ENCODE assay signal across 8 cellular contexts in the genomic region with DNA sequence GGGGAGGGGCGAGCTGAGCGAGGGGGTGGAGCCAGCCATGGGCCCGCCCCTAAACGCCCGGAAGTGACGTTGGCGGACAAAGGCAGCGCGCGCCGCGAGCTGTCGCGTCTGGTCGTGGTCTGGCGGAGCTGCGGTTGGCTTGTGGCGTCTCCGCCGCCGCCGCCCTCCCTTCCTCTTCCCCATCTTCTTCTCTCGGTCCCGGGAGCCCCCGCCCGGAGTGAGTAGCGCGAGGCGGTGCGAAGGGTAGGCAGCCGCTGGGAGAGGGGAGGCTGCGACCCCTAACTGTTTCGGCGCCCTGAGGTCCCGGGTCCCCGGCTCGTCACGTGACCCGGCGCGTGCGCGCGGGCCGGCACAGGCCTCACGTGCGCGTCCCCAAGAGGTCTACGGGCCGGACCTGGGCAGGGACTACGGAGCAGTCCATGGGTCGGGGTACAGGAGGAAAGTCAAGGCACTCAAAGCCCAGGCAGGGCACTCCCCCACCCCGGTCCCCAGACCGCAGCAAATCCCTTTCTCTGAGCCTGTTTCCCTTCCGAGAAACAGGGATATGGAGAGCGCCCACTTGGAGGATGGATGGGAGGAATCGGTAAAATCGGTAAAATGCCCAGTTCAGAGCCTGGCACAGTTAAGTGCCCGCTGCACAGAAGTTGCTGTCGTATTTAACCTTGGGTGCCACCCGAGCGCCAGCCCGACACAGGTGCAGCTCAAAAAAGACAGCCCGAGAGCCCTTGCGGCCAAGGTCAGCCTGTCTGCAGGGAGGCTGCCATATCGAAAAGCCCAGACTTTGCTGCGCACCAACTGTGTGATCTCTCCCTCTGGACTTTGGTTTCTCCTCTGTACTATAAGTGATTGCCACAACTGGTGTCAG. TPM values are rescaled to one million over a fixed set of nuclear protein-coding genes. Genes with fewer than 3 reads are reported as not detected.
DNase-seq lines count a peak whose midpoint lies in the region; ATAC-seq and TF ChIP-seq lines count a peak whose summit lies in the region.

A gene with protein sequence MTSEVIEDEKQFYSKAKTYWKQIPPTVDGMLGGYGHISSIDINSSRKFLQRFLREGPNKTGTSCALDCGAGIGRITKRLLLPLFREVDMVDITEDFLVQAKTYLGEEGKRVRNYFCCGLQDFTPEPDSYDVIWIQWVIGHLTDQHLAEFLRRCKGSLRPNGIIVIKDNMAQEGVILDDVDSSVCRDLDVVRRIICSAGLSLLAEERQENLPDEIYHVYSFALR (plus strand): TSS at position 85 of the 865 bp plus-strand sequence. CDS start 6,541 bp downstream, outside the sequence.

- no peaks in the 10 kb centered on the region for H3K9me3 Mint-ChIP-seq in neural progenitor cell

- peaks cover 4% of the 10 kb centered on the region for H3K36me3 Mint-ChIP-seq in neural progenitor cell

- H3K9ac ChIP-seq in neural progenitor cell, result peak within 1 kb of the TSS; percentile 56
- H3K9ac ChIP-seq in subcutaneous abdominal adipose tissue (ENCODE audit: low read length in 5 of 5), result peak within 1 kb of the TSS; percentile 71 to 94 (median 80)

- no peaks in the 10 kb centered on the region for H3K36me3 ChIP-seq in neural progenitor cell
- peaks cover 0 to 2% (median 0%) of the 10 kb centered on the region in 5 donors for H3K36me3 ChIP-seq in subcutaneous abdominal adipose tissue (ENCODE audit: control insufficient read depth in 5 of 5, insufficient read depth in 5 of 5, low read length in 5 of 5)

- peaks cover 57% of the 10 kb centered on the region for H3K4me1 Mint-ChIP-seq in neural progenitor cell

- H3K4me3 Mint-ChIP-seq in neural progenitor cell, result peak within 1 kb of the TSS; percentile 88

- H3K4me2 ChIP-seq in neural progenitor cell, result peak within 1 kb of the TSS; percentile 98

- peaks cover under 1% of the 10 kb centered on the region for H3F3A ChIP-seq in neural progenitor cell (ENCODE audit: low read depth)

- H2AFZ ChIP-seq in neural progenitor cell (replicated peaks), result peak within 1 kb of the TSS; percentile 66

- H3K79me2 ChIP-seq in neural progenitor cell (ENCODE audit: low read depth), result peaks cover 54% of the 10 kb centered on the region

- no peak within 1 kb of the TSS for H3K27ac Mint-ChIP-seq in neural progenitor cell

- H3K27ac ChIP-seq in neural progenitor cell (no peak within 1 kb of the TSS), subcutaneous abdominal adipose tissue (ENCODE audit: low read depth, low read length) (peak within 1 kb of the TSS; percentile 87)

- peaks cover 8% of the 10 kb centered on the region for H3K27me3 ChIP-seq in neural progenitor cell
- H3K27me3 ChIP-seq in subcutaneous abdominal adipose tissue (ENCODE audit: control insufficient read depth in 5 of 5, insufficient read depth in 4 of 5, low read length in 5 of 5), result peaks cover 0 to 3% (median 2%) of the 10 kb centered on the region in 5 donors

- no peaks in the 10 kb centered on the region for H3K9me3 ChIP-seq in neural progenitor cell (ENCODE audit: low read depth)
- H3K9me3 ChIP-seq in subcutaneous abdominal adipose tissue (ENCODE audit: control insufficient read depth in 5 of 5, low read length in 5 of 5), result no peaks in the 10 kb centered on the region

- TF ChIP-seq CTCF in foreskin fibroblast (IDR thresholded peaks at IDR 0.05; ENCODE audit: low read depth, low read length), result no peak
- no peak for TF ChIP-seq CTCF in neural progenitor cell (IDR thresholded peaks at IDR 0.05)

- H3K4me3 ChIP-seq in foreskin fibroblast (ENCODE audit: low read depth in 1 of 2, low read length in 2 of 2) (peak within 1 kb of the TSS; percentile 75 to 90), neural progenitor cell (peak within 1 kb of the TSS; percentile 72), subcutaneous abdominal adipose tissue (ENCODE audit: low read depth in 1 of 5, low read length in 5 of 5) (peak within 1 kb of the TSS; percentile 70 to 90 (median 88))

- DNase-seq in EH (ENCODE audit: low read depth) (peak; percentile 84), Kasumi-1 (lab: John Stamatoyannopoulos, UW) (peak; percentile 71 to 74), SHP77 treated with DMSO at 0.1 percent for 48 hours (lab: John Stamatoyannopoulos, UW) (peak; percentile 11), activated gamma-delta T cell (lab: John Stamatoyannopoulos, UW) (peak; percentile 90), foreskin fibroblast (peak; percentile 81 to 94), neural progenitor cell (ENCODE audit: low spot score) (peak; percentile 92)

- peaks cover 6% of the 10 kb centered on the region for H3K27me3 Mint-ChIP-seq in neural progenitor cell (ENCODE audit: insufficient read depth, low read depth)

- H3K4me1 ChIP-seq in neural progenitor cell (peaks cover 11% of the 10 kb centered on the region), subcutaneous abdominal adipose tissue (ENCODE audit: control insufficient read depth in 5 of 5, insufficient read depth in 5 of 5, low read length in 5 of 5) (peaks cover 0 to 54% (median 46%) of the 10 kb centered on the region in 5 donors)

- H4K20me1 ChIP-seq in neural progenitor cell (ENCODE audit: low read depth), result peaks cover 52% of the 10 kb centered on the region

- peak; percentile 76 for ATAC-seq in GM21825 (IDR thresholded peaks at IDR 0.05; ENCODE audit: unreplicated experiment)

RNA-seq across cellular contexts. Expression of the gene that starts here (rescaled TPM):
- total RNA-seq in neural progenitor cell (ENCODE audit: low replicate concordance), result 22.2 and 29.8 TPM in 2 replicates

Comparison
In these comparisons a context has a peak if more than half of its experiments do, and no peak if none do; other contexts are left out.
1. DNase-seq: peak in every context shown above with its lines; median percentile 92 in neural progenitor cell; 90 in activated gamma-delta T cell; 88 in foreskin fibroblast; 84 in EH; 72 in Kasumi-1; 11 in SHP77 treated with DMSO at 0.1 percent for 48 hours.